In genomic region chr1:54199765-54200518, GRCh38 we compare ENCODE assay signal across 8 cellular contexts. TPM values are rescaled to one million over a fixed set of nuclear protein-coding genes. Genes with fewer than 3 reads are reported as not detected.
DNase-seq lines count a peak whose midpoint lies in the region; ATAC-seq, FAIRE-seq and TF ChIP-seq lines count a peak whose summit lies in the region.

A gene with protein sequence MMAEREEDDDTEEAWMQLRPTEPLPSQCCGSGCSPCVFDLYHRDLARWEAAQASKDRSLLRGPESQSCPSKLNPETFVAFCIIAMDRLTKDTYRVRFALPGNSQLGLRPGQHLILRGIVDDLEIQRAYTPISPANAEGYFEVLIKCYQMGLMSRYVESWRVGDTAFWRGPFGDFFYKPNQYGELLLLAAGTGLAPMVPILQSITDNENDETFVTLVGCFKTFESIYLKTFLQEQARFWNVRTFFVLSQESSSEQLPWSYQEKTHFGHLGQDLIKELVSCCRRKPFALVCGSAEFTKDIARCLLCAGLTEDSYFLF (minus strand): TSS chr1:54200030. CDS start chr1:54195616, 4,414 bp downstream.
Gene MRPL37, plus strand, starts transcription at chr1:54200167. Its CDS starts 77 bp downstream, at chr1:54200244.

- FAIRE-seq in A204.1 (lab: Jason Lieb, UNC) (peak; percentile 95), TTC549 (lab: Jason Lieb, UNC) (peak; percentile 87)

- H3K27me3 ChIP-seq in body of pancreas (no peaks in the 10 kb centered on the region), iPS DF 6.9 (ENCODE audit: control insufficient read depth, insufficient read depth, low read length) (no peaks in the 10 kb centered on the region), sigmoid colon (no peaks in the 10 kb centered on the region)

- H3K27ac ChIP-seq in body of pancreas = peak within 1 kb of the TSS; percentile 65 to 86 (median 84)
- H3K27ac ChIP-seq in iPS DF 6.9 (ENCODE audit: low read length) = no peak within 1 kb of the TSS
- peak within 1 kb of the TSS; percentile 80 to 87 (median 81) for H3K27ac ChIP-seq in sigmoid colon

- ATAC-seq in GM18858 (IDR thresholded peaks at IDR 0.05; ENCODE audit: unreplicated experiment) (peak; percentile 75), HG03066 (IDR thresholded peaks at IDR 0.05; ENCODE audit: low read depth, unreplicated experiment) (peak; percentile 96), body of pancreas (peak; percentile 99)

- TF ChIP-seq CTCF in body of pancreas (IDR thresholded peaks at IDR 0.05) (peak in 1 of 7 experiments; percentile 7), sigmoid colon (IDR thresholded peaks at IDR 0.05) (no peak)

- no peak for TF ChIP-seq EP300 in sigmoid colon (IDR thresholded peaks at IDR 0.05)

- peak within 1 kb of the TSS; percentile 95 to 99 for H3K4me3 ChIP-seq in body of pancreas
- peak within 1 kb of the TSS; percentile 87 for H3K4me3 ChIP-seq in iPS DF 6.9 (ENCODE audit: low read length)
- H3K4me3 ChIP-seq in sigmoid colon = peak within 1 kb of the TSS; percentile 63 to 96 (median 84)

- 0% methylated on average over 10 to 51 of the region's 51 CpGs for WGBS in body of pancreas, 2 donors
- no CpG with 5 or more reads among the region's 51 CpGs for WGBS in iPS DF 6.9 (ENCODE audit: insufficient coverage, insufficient read length)
- 0% methylated on average over 51 of the region's 51 CpGs for WGBS in sigmoid colon, 2 donors

- TF ChIP-seq POLR2A in body of pancreas (IDR thresholded peaks at IDR 0.05) = peak in 2 of 3 donors; percentile 73 to 74
- TF ChIP-seq POLR2A in sigmoid colon (IDR thresholded peaks at IDR 0.05) = peak in 1 of 2 donors; percentile 32

- H3K36me3 ChIP-seq in body of pancreas (replicated peaks in 1 of 2; ENCODE audit: insufficient read depth in 1 of 2, low read depth in 2 of 2) = peaks cover 0 to 8% of the 10 kb centered on the region in 2 donors
- peaks cover 3% of the 10 kb centered on the region; the same call in 1 of the 2 replicates for H3K36me3 ChIP-seq in iPS DF 6.9 (ENCODE audit: control insufficient read depth, insufficient read depth, low read length)
- H3K36me3 ChIP-seq in sigmoid colon = peaks cover under 1 to 25% (median 10%) of the 10 kb centered on the region in 4 donors

- DNase-seq in NCI-H2107 treated with DMSO at 0.1 percent for 48 hours (lab: John Stamatoyannopoulos, UW; ENCODE audit: unreplicated experiment) (peak; percentile 99), body of pancreas (peak; percentile 93 to 97 (median 94)), iPS DF 6.9 (ENCODE audit: low read depth, low spot score) (peak; percentile 89), sigmoid colon (peak; percentile 96)

- H3K4me1 ChIP-seq in body of pancreas (peaks cover 30% of the 10 kb centered on the region), iPS DF 6.9 (ENCODE audit: control insufficient read depth, insufficient read depth, low read length) (no peaks in the 10 kb centered on the region), sigmoid colon (peaks cover 0 to 36% (median 23%) of the 10 kb centered on the region in 4 donors)

- intact Hi-C loops in body of pancreas (cut with DNase I) = loop anchor here (10.0 kb wide), 1 partner anchor 135 kb away; no protein-coding TSS in a partner anchor
- intact Hi-C loops in sigmoid colon (cut with DNase I) = loop anchor here (1.0 to 5.0 kb wide), 3 partner anchors 72 to 288 kb away; partner anchors contain the start of gene SSBP3

- H3K9me3 ChIP-seq in body of pancreas (no peaks in the 10 kb centered on the region), iPS DF 6.9 (ENCODE audit: control insufficient read depth, insufficient read depth, low read length) (no peaks in the 10 kb centered on the region), sigmoid colon (no peaks in the 10 kb centered on the region)

RNA-seq across cellular contexts. Expression of the first gene that starts in this region (rescaled TPM):
- total RNA-seq in body of pancreas = 10 to 100 TPM in 1 of 2 donors, 1 to 10 TPM in 1; 6.5 to 13.2 TPM
- 1 to 10 TPM; 2.6 to 5.7 (median 5.2) TPM for total RNA-seq in sigmoid colon
- 1 to 10 TPM; 1.4 to 4.4 (median 1.8) TPM for polyA plus RNA-seq in sigmoid colon

RNA-seq across cellular contexts. Expression of gene MRPL37, which starts in this region (rescaled TPM):
- total RNA-seq in body of pancreas = 10 to 100 TPM; 34.9 to 41.8 TPM
- 10 to 100 TPM; 40.7 to 64.2 (median 55.8) TPM for total RNA-seq in sigmoid colon
- polyA plus RNA-seq in sigmoid colon = 10 to 100 TPM; 59.2 to 80.2 (median 66.1) TPM
